ENCODE assay signal across 14 cellular contexts in the genomic region with DNA sequence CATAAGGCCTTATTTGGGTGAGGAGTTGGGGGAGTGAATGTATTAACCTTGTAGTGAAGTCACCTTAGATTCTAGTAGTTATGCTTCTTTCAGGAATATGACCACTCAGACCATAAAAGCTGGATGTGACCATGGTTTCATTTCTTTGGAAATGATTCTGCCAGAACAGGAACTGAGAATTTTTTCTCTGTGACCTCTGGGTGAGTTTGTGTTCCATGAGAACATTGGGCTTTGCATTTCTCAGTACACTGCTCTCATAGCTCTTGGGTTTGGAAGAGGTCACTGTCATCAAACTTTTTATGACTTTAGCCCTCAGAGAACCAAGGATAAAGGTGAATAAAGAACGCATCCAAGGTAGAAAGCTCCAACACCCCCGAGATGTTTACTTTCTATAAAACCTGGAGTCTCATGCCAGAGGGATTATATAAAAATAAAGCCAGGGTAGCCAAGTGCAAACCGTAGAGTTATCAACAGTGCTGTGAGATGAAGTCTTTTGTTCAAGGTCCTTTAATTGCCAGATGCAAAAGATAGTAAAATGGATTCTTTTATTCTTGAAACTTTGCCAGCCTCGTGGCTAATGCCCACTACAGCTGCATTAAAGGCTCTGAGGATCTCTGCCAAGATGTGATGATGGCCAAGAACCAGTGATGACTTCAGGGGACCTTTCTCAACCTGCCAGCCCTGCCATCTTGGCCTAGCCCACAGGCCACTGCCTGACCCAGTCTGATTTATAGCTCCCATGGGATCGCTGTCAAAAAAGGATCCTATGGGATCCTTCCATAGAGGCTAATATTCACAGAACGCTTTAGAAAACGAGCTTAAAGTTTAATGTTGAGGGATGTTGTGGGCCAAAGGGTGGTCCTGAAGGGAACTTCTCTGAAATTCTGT. TPM values are rescaled to one million over a fixed set of nuclear protein-coding genes. Genes with fewer than 3 reads are reported as not detected.
A peak's percentile ranks its signal among the peaks of the same experiment; 100 is the strongest.
DNase-seq lines count a peak whose midpoint lies in the region; ATAC-seq and TF ChIP-seq lines count a peak whose summit lies in the region.
"Had no signal": no experiment of that assay in that cellular context is flagged by ENCODE, and none has a peak within 500 bp of the region (broad histone marks: within the 10 kb centered on the region; RNA-seq: fewer than 3 reads in every experiment).

No MANE protein-coding gene starts in this region.

- intact Hi-C loops in left ventricle myocardium superior (cut with micrococcal nuclease): no loop called here

- ATAC-seq in SK-N-SH treated with all-trans-retinoic acid at 6 μM for 48 hours (peak; percentile 32; the same call in 1 of the 3 replicates), left ventricle myocardium superior (peak; percentile 29), HG02981 (IDR thresholded peaks at IDR 0.05; ENCODE audit: unreplicated experiment) (no peak), GM18498 (IDR thresholded peaks at IDR 0.05; ENCODE audit: unreplicated experiment) (no peak), HG03196 (IDR thresholded peaks at IDR 0.05; ENCODE audit: unreplicated experiment) (no peak)

- DNase-seq in NCI-H1092 treated with DMSO at 0.1 percent for 48 hours (lab: John Stamatoyannopoulos, UW) (peak; percentile 22), NCI-H1092 (lab: John Stamatoyannopoulos, UW) (no peak), left ventricle myocardium superior (no peak), stromal cell of bone marrow (ENCODE audit: low read depth) (peak; percentile 36)
- DNase-seq: activated CD4-positive, alpha-beta T cell treated with anti-CD3 and anti-CD28 coated beads for 1 hour; endodermal cell; glutamatergic neuron; GOT3; NCI-H1417 treated with DMSO at 0.1 percent for 48 hours; NCI-H774 had no signal

TF ChIP-seq in SK-N-SH treated with all-trans-retinoic acid at 6 μM for 48 hours, 23 proteins besides CTCF, POLR2A, EP300 and RAD21:
- TF ChIP-seq ZNF565 (CRISPR knock-in tag; conservative IDR thresholded peaks at IDR 0.05; ENCODE audit: low read depth): no peak
- no peak for TF ChIP-seq ARNTL (CRISPR knock-in tag; IDR thresholded peaks at IDR 0.05; ENCODE audit: borderline replicate concordance, low read depth)
- TF ChIP-seq, protein P1, sequence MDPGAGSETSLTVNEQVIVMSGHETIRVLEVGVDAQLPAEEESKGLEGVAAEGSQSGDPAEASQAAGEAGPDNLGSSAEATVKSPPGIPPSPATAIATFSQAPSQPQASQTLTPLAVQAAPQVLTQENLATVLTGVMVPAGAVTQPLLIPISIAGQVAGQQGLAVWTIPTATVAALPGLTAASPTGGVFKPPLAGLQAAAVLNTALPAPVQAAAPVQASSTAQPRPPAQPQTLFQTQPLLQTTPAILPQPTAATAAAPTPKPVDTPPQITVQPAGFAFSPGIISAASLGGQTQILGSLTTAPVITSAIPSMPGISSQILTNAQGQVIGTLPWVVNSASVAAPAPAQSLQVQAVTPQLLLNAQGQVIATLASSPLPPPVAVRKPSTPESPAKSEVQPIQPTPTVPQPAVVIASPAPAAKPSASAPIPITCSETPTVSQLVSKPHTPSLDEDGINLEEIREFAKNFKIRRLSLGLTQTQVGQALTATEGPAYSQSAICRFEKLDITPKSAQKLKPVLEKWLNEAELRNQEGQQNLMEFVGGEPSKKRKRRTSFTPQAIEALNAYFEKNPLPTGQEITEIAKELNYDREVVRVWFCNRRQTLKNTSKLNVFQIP (CRISPR knock-in tag; IDR thresholded peaks at IDR 0.05; ENCODE audit: borderline replicate concordance, low read depth): no peak
- TF ChIP-seq, protein P2, sequence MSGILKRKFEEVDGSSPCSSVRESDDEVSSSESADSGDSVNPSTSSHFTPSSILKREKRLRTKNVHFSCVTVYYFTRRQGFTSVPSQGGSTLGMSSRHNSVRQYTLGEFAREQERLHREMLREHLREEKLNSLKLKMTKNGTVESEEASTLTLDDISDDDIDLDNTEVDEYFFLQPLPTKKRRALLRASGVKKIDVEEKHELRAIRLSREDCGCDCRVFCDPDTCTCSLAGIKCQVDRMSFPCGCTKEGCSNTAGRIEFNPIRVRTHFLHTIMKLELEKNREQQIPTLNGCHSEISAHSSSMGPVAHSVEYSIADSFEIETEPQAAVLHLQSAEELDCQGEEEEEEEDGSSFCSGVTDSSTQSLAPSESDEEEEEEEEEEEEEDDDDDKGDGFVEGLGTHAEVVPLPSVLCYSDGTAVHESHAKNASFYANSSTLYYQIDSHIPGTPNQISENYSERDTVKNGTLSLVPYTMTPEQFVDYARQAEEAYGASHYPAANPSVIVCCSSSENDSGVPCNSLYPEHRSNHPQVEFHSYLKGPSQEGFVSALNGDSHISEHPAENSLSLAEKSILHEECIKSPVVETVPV (CRISPR knock-in tag; IDR thresholded peaks at IDR 0.05): no peak
- TF ChIP-seq PPARA (CRISPR knock-in tag; IDR thresholded peaks at IDR 0.05; ENCODE audit: borderline replicate concordance): no peak
- no peak for TF ChIP-seq ZNF70 (CRISPR knock-in tag; IDR thresholded peaks at IDR 0.05)
- TF ChIP-seq RARB (CRISPR knock-in tag; IDR thresholded peaks at IDR 0.05): no peak
- TF ChIP-seq TOX (CRISPR knock-in tag; IDR thresholded peaks at IDR 0.05; ENCODE audit: borderline replicate concordance): no peak
- no peak for TF ChIP-seq ZNF8 (CRISPR knock-in tag; IDR thresholded peaks at IDR 0.05)
- TF ChIP-seq ZFP30 (CRISPR knock-in tag; IDR thresholded peaks at IDR 0.05): no peak
- TF ChIP-seq ZFP3 (CRISPR knock-in tag; IDR thresholded peaks at IDR 0.05): no peak
- TF ChIP-seq, protein P3, sequence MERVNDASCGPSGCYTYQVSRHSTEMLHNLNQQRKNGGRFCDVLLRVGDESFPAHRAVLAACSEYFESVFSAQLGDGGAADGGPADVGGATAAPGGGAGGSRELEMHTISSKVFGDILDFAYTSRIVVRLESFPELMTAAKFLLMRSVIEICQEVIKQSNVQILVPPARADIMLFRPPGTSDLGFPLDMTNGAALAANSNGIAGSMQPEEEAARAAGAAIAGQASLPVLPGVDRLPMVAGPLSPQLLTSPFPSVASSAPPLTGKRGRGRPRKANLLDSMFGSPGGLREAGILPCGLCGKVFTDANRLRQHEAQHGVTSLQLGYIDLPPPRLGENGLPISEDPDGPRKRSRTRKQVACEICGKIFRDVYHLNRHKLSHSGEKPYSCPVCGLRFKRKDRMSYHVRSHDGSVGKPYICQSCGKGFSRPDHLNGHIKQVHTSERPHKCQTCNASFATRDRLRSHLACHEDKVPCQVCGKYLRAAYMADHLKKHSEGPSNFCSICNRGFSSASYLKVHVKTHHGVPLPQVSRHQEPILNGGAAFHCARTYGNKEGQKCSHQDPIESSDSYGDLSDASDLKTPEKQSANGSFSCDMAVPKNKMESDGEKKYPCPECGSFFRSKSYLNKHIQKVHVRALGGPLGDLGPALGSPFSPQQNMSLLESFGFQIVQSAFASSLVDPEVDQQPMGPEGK (CRISPR knock-in tag; IDR thresholded peaks at IDR 0.05; ENCODE audit: borderline replicate concordance): no peak
- TF ChIP-seq CSDC2 (CRISPR knock-in tag; IDR thresholded peaks at IDR 0.05): no peak
- no peak for TF ChIP-seq TCF4 (CRISPR knock-in tag; IDR thresholded peaks at IDR 0.05; ENCODE audit: borderline replicate concordance)
- no peak for TF ChIP-seq ISL1 (CRISPR knock-in tag; IDR thresholded peaks at IDR 0.05)

RNA-seq across cellular contexts. Expression of a gene that starts 27.7 kb away (rescaled TPM):
- 130 TPM for total RNA-seq in left ventricle myocardium superior

RNA-seq across cellular contexts. Expression of a gene that starts 50.0 kb away (rescaled TPM):
- total RNA-seq in left ventricle myocardium superior: 28.1 TPM

Comparison
In these comparisons a context has a peak if more than half of its experiments do, and no peak if none do; other contexts are left out.
1. DNase-seq: peak in NCI-H1092 treated with DMSO at 0.1 percent for 48 hours (single experiment) and stromal cell of bone marrow (single experiment); none in NCI-H1092 (single experiment) and left ventricle myocardium superior (single experiment).
2. ATAC-seq: peak in SK-N-SH treated with all-trans-retinoic acid at 6 μM for 48 hours (single experiment) and left ventricle myocardium superior (single experiment); none in HG02981 (single experiment), GM18498 (single experiment) and HG03196 (single experiment).